6 cellular contexts compared by ENCODE assay signal in genomic region chr1:1325288-1326074, GRCh38. TPM values are rescaled to one million over a fixed set of nuclear protein-coding genes. Genes with fewer than 3 reads are reported as not detected.
DNase-seq lines count a peak whose midpoint lies in the region; ATAC-seq and TF ChIP-seq lines count a peak whose summit lies in the region.

No MANE protein-coding gene starts in this region.

- peak; percentile 28 for DNase-seq in EH (ENCODE audit: low read depth)
- DNase-seq in mesothelial cell of epicardium (ENCODE audit: low spot score in 2 of 2, unreplicated experiment in 2 of 2) = no peak
- no peak for DNase-seq in NCI-H2171 (lab: John Stamatoyannopoulos, UW)

- H3K4me3 Mint-ChIP-seq in activated naive CD8-positive, alpha-beta T cell = peak overlapping the region; percentile 74
- peak overlapping the region; percentile 63 for H3K4me3 Mint-ChIP-seq in mesothelial cell of epicardium

- TF ChIP-seq CTCF in mesothelial cell of epicardium (IDR thresholded peaks at IDR 0.05; ENCODE audit: unreplicated experiment) = no peak

- H3K27ac Mint-ChIP-seq in activated naive CD8-positive, alpha-beta T cell = no peak overlapping the region
- H3K27ac Mint-ChIP-seq in mesothelial cell of epicardium = peak overlapping the region; percentile 39

- no peaks in the 10 kb centered on the region for H3K27me3 Mint-ChIP-seq in activated naive CD8-positive, alpha-beta T cell
- no peaks in the 10 kb centered on the region for H3K27me3 Mint-ChIP-seq in mesothelial cell of epicardium (ENCODE audit: low read depth)

- H3K4me1 Mint-ChIP-seq in activated naive CD8-positive, alpha-beta T cell (ENCODE audit: low read depth) = peaks cover 25% of the 10 kb centered on the region
- peaks cover 15% of the 10 kb centered on the region for H3K4me1 Mint-ChIP-seq in mesothelial cell of epicardium

- no peaks in the 10 kb centered on the region for H3K9me3 Mint-ChIP-seq in activated naive CD8-positive, alpha-beta T cell (ENCODE audit: low read depth)
- no peaks in the 10 kb centered on the region for H3K9me3 Mint-ChIP-seq in mesothelial cell of epicardium

- ATAC-seq in GM18870 (IDR thresholded peaks at IDR 0.05; ENCODE audit: unreplicated experiment) = no peak
- no peak for ATAC-seq in HG03039 (IDR thresholded peaks at IDR 0.05; ENCODE audit: unreplicated experiment)

- no peaks in the 10 kb centered on the region for H3K36me3 Mint-ChIP-seq in activated naive CD8-positive, alpha-beta T cell
- no peaks in the 10 kb centered on the region for H3K36me3 Mint-ChIP-seq in mesothelial cell of epicardium

RNA-seq across cellular contexts. Expression of gene CPTP, which starts 0.9 kb away (rescaled TPM):
- 17.8 to 19.3 TPM (median 18.5 TPM) in 3 replicates for total RNA-seq in mesothelial cell of epicardium

RNA-seq across cellular contexts. Expression of gene INTS11, which starts 1.0 kb away (rescaled TPM):
- total RNA-seq in mesothelial cell of epicardium = 163 to 165 TPM (median 165 TPM) in 3 replicates

RNA-seq across cellular contexts. Expression of gene TAS1R3, which starts 5.6 kb away (rescaled TPM):
- total RNA-seq in mesothelial cell of epicardium = 0.98 to 1.0 TPM (median 1.00 TPM) in 3 replicates

RNA-seq across cellular contexts. Expression of gene PUSL1, which starts 17.1 kb away (rescaled TPM):
- total RNA-seq in mesothelial cell of epicardium = 12.7 to 14.5 TPM (median 14.2 TPM) in 3 replicates

RNA-seq across cellular contexts. Expression of gene ACAP3, which starts 17.8 kb away (rescaled TPM):
- 85.5 to 97.3 TPM (median 91.0 TPM) in 3 replicates for total RNA-seq in mesothelial cell of epicardium
